ENCODE assay signal across 8 cellular contexts in the genomic region with DNA sequence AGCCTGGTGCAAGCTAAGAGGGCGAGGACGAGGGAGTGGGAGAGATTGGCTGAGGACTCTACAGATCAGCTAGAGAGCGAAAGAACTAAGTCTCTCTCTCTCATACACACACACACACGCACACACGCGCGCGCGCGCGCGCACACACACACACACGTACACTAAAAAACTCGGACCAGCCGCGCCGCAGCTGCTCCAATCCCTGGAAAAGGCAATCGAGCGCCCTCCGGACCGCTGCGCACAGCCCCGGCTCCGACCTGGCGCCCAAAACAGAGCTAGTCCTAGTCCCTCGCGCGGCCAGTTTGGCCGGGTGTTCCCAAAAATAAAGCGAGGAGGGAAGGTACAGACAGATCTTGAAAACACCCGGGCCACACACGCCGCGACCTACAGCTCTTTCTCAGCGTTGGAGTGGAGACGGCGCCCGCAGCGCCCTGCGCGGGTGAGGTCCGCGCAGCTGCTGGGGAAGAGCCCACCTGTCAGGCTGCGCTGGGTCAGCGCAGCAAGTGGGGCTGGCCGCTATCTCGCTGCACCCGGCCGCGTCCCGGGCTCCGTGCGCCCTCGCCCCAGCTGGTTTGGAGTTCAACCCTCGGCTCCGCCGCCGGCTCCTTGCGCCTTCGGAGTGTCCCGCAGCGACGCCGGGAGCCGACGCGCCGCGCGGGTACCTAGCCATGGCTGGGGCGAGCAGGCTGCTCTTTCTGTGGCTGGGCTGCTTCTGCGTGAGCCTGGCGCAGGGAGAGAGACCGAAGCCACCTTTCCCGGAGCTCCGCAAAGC. TPM values are rescaled to one million over a fixed set of nuclear protein-coding genes. Genes with fewer than 3 reads are reported as not detected.
DNase-seq lines count a peak whose midpoint lies in the region; ATAC-seq and TF ChIP-seq lines count a peak whose summit lies in the region.

A gene with protein sequence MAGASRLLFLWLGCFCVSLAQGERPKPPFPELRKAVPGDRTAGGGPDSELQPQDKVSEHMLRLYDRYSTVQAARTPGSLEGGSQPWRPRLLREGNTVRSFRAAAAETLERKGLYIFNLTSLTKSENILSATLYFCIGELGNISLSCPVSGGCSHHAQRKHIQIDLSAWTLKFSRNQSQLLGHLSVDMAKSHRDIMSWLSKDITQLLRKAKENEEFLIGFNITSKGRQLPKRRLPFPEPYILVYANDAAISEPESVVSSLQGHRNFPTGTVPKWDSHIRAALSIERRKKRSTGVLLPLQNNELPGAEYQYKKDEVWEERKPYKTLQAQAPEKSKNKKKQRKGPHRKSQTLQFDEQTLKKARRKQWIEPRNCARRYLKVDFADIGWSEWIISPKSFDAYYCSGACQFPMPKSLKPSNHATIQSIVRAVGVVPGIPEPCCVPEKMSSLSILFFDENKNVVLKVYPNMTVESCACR (plus strand): TSS at position 92 of the 772 bp plus-strand sequence. CDS start 577 bp downstream, at position 669.

- no peak within 1 kb of the TSS for H3K27ac ChIP-seq in SJCRH30
- peak within 1 kb of the TSS; percentile 68 to 82 (median 72) for H3K27ac ChIP-seq in esophagus muscularis mucosa (replicated peaks in 1 of 4)

- H3K27me3 ChIP-seq in SJCRH30 (no peaks in the 10 kb centered on the region), esophagus muscularis mucosa (peaks cover 0 to 24% (median 0%) of the 10 kb centered on the region in 4 donors)

- TF ChIP-seq CTCF in esophagus muscularis mucosa (IDR thresholded peaks at IDR 0.05) = no peak
- no peak for TF ChIP-seq CTCF in nephron progenitor cell (IDR thresholded peaks at IDR 0.05)

- no peak for TF ChIP-seq EP300 in esophagus muscularis mucosa (IDR thresholded peaks at IDR 0.05)

- H3K4me3 ChIP-seq in SJCRH30 = peak within 1 kb of the TSS; percentile 54
- H3K4me3 ChIP-seq in esophagus muscularis mucosa = peak within 1 kb of the TSS; percentile 66 to 72 (median 68)

- under 1% methylated on average over 14 of the region's 76 CpGs for WGBS in esophagus muscularis mucosa

- DNase-seq in activated T-cell treated with anti-CD3 and anti-CD28 coated beads for 48 hours (ENCODE audit: low read depth) = peak; percentile 3
- DNase-seq in activated T-cell treated with anti-CD3 and anti-CD28 coated beads for 4 hours = no peak
- DNase-seq in SJCRH30 = peak; percentile 68 to 77
- no peak for DNase-seq in esophagus muscularis mucosa (ENCODE audit: extremely low spot score)
- DNase-seq in nephron progenitor cell = peak; percentile 60
- no peak for DNase-seq in activated T-helper 2 cell treated with anti-CD3 and anti-CD28 coated beads, Interferon-gamma antibody, Interleukin-2, Interleukin-4, amounts not matched to agents 10 μg/mL and 5 μg/mL and 100 μg/mL, durations not matched to agents 14 hours and 24 hours and 36 hours (ENCODE audit: low spot score)
- DNase-seq in GM19240 (ENCODE audit: insufficient read length, low spot score) = no peak

- H3K27ac Mint-ChIP-seq in nephron progenitor cell = no peak within 1 kb of the TSS
- no peak within 1 kb of the TSS for H3K27ac Mint-ChIP-seq in activated T-helper 2 cell treated with anti-CD3 and anti-CD28 coated beads, Interferon-gamma antibody, Interleukin-2, Interleukin-4, amounts not matched to agents 10 μg/mL and 5 μg/mL and 100 μg/mL, durations not matched to agents 14 hours and 24 hours and 36 hours

- H3K36me3 ChIP-seq in SJCRH30 (no peaks in the 10 kb centered on the region), esophagus muscularis mucosa (no peaks in the 10 kb centered on the region)

- H3K9me3 Mint-ChIP-seq in nephron progenitor cell = no peaks in the 10 kb centered on the region
- no peaks in the 10 kb centered on the region for H3K9me3 Mint-ChIP-seq in activated T-helper 2 cell treated with anti-CD3 and anti-CD28 coated beads, Interferon-gamma antibody, Interleukin-2, Interleukin-4, amounts not matched to agents 10 μg/mL and 5 μg/mL and 100 μg/mL, durations not matched to agents 14 hours and 24 hours and 36 hours

- intact Hi-C loops in esophagus muscularis mucosa (cut with DNase I) = no loop called here
- intact Hi-C loops in activated T-helper 2 cell treated with anti-CD3 and anti-CD28 coated beads, Interferon-gamma antibody, Interleukin-2, Interleukin-4, amounts not matched to agents 10 μg/mL and 5 μg/mL and 100 μg/mL, durations not matched to agents 14 hours and 24 hours and 36 hours (cut with micrococcal nuclease) = loop anchor here (10.0 kb wide), 1 partner anchor 766 kb away; a partner anchor contains a TSS

- no peaks in the 10 kb centered on the region for H3K36me3 Mint-ChIP-seq in nephron progenitor cell (ENCODE audit: low read depth)
- H3K36me3 Mint-ChIP-seq in activated T-helper 2 cell treated with anti-CD3 and anti-CD28 coated beads, Interferon-gamma antibody, Interleukin-2, Interleukin-4, amounts not matched to agents 10 μg/mL and 5 μg/mL and 100 μg/mL, durations not matched to agents 14 hours and 24 hours and 36 hours (ENCODE audit: low read depth) = no peaks in the 10 kb centered on the region

- peak within 1 kb of the TSS; percentile 95 for H3K4me3 Mint-ChIP-seq in nephron progenitor cell
- no peak within 1 kb of the TSS for H3K4me3 Mint-ChIP-seq in activated T-helper 2 cell treated with anti-CD3 and anti-CD28 coated beads, Interferon-gamma antibody, Interleukin-2, Interleukin-4, amounts not matched to agents 10 μg/mL and 5 μg/mL and 100 μg/mL, durations not matched to agents 14 hours and 24 hours and 36 hours (ENCODE audit: low read depth)

- peaks cover 87% of the 10 kb centered on the region for H3K27me3 Mint-ChIP-seq in nephron progenitor cell (ENCODE audit: low read depth, poor library complexity)
- H3K27me3 Mint-ChIP-seq in activated T-helper 2 cell treated with anti-CD3 and anti-CD28 coated beads, Interferon-gamma antibody, Interleukin-2, Interleukin-4, amounts not matched to agents 10 μg/mL and 5 μg/mL and 100 μg/mL, durations not matched to agents 14 hours and 24 hours and 36 hours (ENCODE audit: low read depth) = peaks cover 59% of the 10 kb centered on the region

- H3K9me3 ChIP-seq in SJCRH30 (replicated peaks) = no peaks in the 10 kb centered on the region
- H3K9me3 ChIP-seq in esophagus muscularis mucosa = no peaks in the 10 kb centered on the region

- peaks cover 4% of the 10 kb centered on the region; the same call in 1 of the 2 replicates for H3K4me1 ChIP-seq in SJCRH30
- peaks cover 11 to 29% (median 25%) of the 10 kb centered on the region in 4 donors for H3K4me1 ChIP-seq in esophagus muscularis mucosa

- peaks cover 41% of the 10 kb centered on the region for H3K4me1 Mint-ChIP-seq in nephron progenitor cell
- peaks cover 1% of the 10 kb centered on the region for H3K4me1 Mint-ChIP-seq in activated T-helper 2 cell treated with anti-CD3 and anti-CD28 coated beads, Interferon-gamma antibody, Interleukin-2, Interleukin-4, amounts not matched to agents 10 μg/mL and 5 μg/mL and 100 μg/mL, durations not matched to agents 14 hours and 24 hours and 36 hours (ENCODE audit: low read depth)

- TF ChIP-seq POLR2A in esophagus muscularis mucosa (IDR thresholded peaks at IDR 0.05; ENCODE audit: low read depth) = no peak

- ATAC-seq in HG03097 (IDR thresholded peaks at IDR 0.05; ENCODE audit: low FRiP score, unreplicated experiment) = no peak

RNA-seq across cellular contexts. Expression of the gene that starts here (rescaled TPM):
- 0.53 and 0.59 TPM in 2 replicates for total RNA-seq in SJCRH30 (2014; rRNA removed; shearing (Covaris generic))
- total RNA-seq in esophagus muscularis mucosa = 10 to 100 TPM; 15.7 to 23.8 (median 18.0) TPM
- not detected in 2 replicates for total RNA-seq in activated T-helper 2 cell treated with anti-CD3 and anti-CD28 coated beads, Interferon-gamma antibody, Interleukin-2, Interleukin-4, amounts not matched to agents 10 μg/mL and 5 μg/mL and 100 μg/mL, durations not matched to agents 14 hours and 24 hours and 36 hours

Comparison
In these comparisons a context has a peak if more than half of its experiments do, and no peak if none do; other contexts are left out.
1. RNA of the gene that starts here (total RNA-seq): 15.7 to 23.8 TPM in esophagus muscularis mucosa; 0.53 to 0.59 TPM in SJCRH30 and not detected in activated T-helper 2 cell treated with anti-CD3 and anti-CD28 coated beads, Interferon-gamma antibody, Interleukin-2, Interleukin-4, amounts not matched to agents 10 μg/mL and 5 μg/mL and 100 μg/mL, durations not matched to agents 14 hours and 24 hours and 36 hours; every median in the first group is over 10 times any median in the second.
2. DNase-seq: peak in activated T-cell treated with anti-CD3 and anti-CD28 coated beads for 48 hours (single experiment) and nephron progenitor cell (single experiment); none in activated T-cell treated with anti-CD3 and anti-CD28 coated beads for 4 hours (single experiment), esophagus muscularis mucosa (single experiment), activated T-helper 2 cell treated with anti-CD3 and anti-CD28 coated beads, Interferon-gamma antibody, Interleukin-2, Interleukin-4, amounts not matched to agents 10 μg/mL and 5 μg/mL and 100 μg/mL, durations not matched to agents 14 hours and 24 hours and 36 hours (single experiment) and GM19240 (single experiment).
3. Peak in DNase-seq and H3K4me3 ChIP-seq in SJCRH30; RNA of the gene not detected or under 1 TPM.